ENCODE assay signal across 10 cellular contexts in the genomic region with DNA sequence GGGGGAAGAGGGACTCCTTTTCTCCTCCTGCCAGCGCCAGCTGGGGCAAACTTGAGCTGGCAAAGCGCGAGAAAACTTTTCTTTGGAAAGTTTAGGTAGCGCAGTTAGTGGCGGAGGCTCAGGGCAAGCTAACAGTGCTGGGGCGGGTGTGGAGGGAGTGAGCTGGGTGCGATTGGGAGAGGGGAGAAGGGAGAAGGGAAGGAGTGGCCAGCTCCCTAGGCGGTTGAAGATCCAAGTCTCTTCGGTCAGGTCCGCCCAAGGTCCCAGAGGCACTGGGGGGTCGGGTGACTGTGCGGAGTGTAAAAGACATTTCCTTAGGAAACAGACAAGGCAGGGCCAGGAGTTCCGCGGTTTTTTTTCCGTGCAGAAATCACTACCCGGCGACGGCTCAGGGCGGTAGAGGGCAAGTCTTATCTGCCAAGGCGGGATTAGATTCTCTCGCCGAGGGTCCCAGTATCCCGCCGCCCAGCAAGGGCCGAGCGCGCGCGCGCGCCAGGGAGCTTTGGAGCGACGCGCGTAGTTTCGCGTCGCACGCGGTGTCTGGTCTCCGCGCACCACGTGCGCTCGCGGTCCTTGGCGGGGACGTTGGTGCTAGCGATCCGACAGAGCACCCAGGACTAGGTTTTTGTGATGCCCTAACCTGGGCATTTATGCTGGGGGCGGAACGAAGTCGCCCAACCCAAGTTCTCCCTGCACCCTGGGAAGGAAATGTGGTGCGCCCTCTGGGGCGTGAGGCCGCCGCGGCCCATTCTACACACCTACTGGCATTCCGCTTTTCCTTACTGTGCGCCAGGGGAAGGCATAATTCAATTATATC. TPM values are rescaled to one million over a fixed set of nuclear protein-coding genes. Genes with fewer than 3 reads are reported as not detected.
DNase-seq lines count a peak whose midpoint lies in the region; ATAC-seq and TF ChIP-seq lines count a peak whose summit lies in the region.
"Had no signal": no experiment of that assay in that cellular context is flagged by ENCODE, and none has a peak within 500 bp of the region (broad histone marks: within the 10 kb centered on the region; RNA-seq: fewer than 3 reads in every experiment).

No MANE protein-coding gene starts in this region.

- H3K36me3 ChIP-seq in GM23338 (ENCODE audit: insufficient read depth), result peaks cover 5% of the 10 kb centered on the region; the same call in 1 of the 2 replicates
- H3K36me3 ChIP-seq in breast epithelium, result no peaks in the 10 kb centered on the region
- no peaks in the 10 kb centered on the region for H3K36me3 ChIP-seq in iPS-20b (ENCODE audit: insufficient read depth, low read depth, low read length)

- no peaks in the 10 kb centered on the region for H3K79me2 ChIP-seq in GM23338 (replicated peaks; ENCODE audit: insufficient read depth)

- peak overlapping the region; percentile 60; the same call in 1 of the 2 replicates for H3K9ac ChIP-seq in iPS-20b (ENCODE audit: low read depth, low read length)

- H3K4me3 ChIP-seq in GM23338, result peak overlapping the region; percentile 88
- peak overlapping the region; percentile 55 to 70 (median 55) for H3K4me3 ChIP-seq in breast epithelium
- H3K4me3 ChIP-seq in iPS-20b (ENCODE audit: low read length), result peak overlapping the region; percentile 78
- peak overlapping the region; percentile 46 for H3K4me3 ChIP-seq in skeletal muscle cell (ENCODE audit: low read depth, low read length)

- H3K4me3 Mint-ChIP-seq in GM23338, result no peak overlapping the region
- no peak overlapping the region for H3K4me3 Mint-ChIP-seq in activated CD4-positive, alpha-beta memory T cell treated with anti-CD3 and anti-CD28 coated beads, Interleukin-2, amount 10 ng/mL, durations not matched to agents 7 days and 5 days
- H3K4me3 Mint-ChIP-seq: dendritic cell treated with granulocyte-macrophage colony-stimulating factor and Interleukin-4, amounts not matched to agents 40 ng/mL and 50 ng/mL, for 4 days had no signal

- peaks cover 14% of the 10 kb centered on the region for H3F3A ChIP-seq in GM23338 (replicated peaks; ENCODE audit: low read depth)

- intact Hi-C loops in breast epithelium (cut with DNase I; ENCODE audit: low total_unique reads), result loop anchor here (10.0 kb wide), 1 partner anchor 913 kb away; no protein-coding TSS in a partner anchor

- H3K4me1 ChIP-seq in GM23338 (ENCODE audit: insufficient read depth), result peaks cover 68% of the 10 kb centered on the region
- H3K4me1 ChIP-seq in breast epithelium, result no peaks in the 10 kb centered on the region
- peaks cover 30% of the 10 kb centered on the region for H3K4me1 ChIP-seq in iPS-20b (ENCODE audit: insufficient read depth, low read length)

- peak; percentile 24 for ATAC-seq in GM23338

- TF ChIP-seq POLR2A in breast epithelium (IDR thresholded peaks at IDR 0.05), result peak; percentile 21

- no peak overlapping the region for H3K27ac ChIP-seq in GM23338 (ENCODE audit: low read depth)
- peak overlapping the region; percentile 92 to 95 for H3K27ac ChIP-seq in breast epithelium
- no peak overlapping the region for H3K27ac ChIP-seq in iPS-20b (ENCODE audit: low read length)

- H3K27me3 Mint-ChIP-seq in GM23338 (ENCODE audit: insufficient read depth, low read depth, poor library complexity), result peaks cover 76% of the 10 kb centered on the region
- H3K27me3 Mint-ChIP-seq in activated CD4-positive, alpha-beta memory T cell treated with anti-CD3 and anti-CD28 coated beads, Interleukin-2, amount 10 ng/mL, durations not matched to agents 7 days and 5 days, result peaks cover 48% of the 10 kb centered on the region

- no peaks in the 10 kb centered on the region for H3K9me3 ChIP-seq in breast epithelium
- H3K9me3 ChIP-seq in iPS-20b (ENCODE audit: insufficient read depth, low read depth, low read length), result no peaks in the 10 kb centered on the region

- H3K9me2 ChIP-seq in GM23338 (ENCODE audit: insufficient read depth), result no peaks in the 10 kb centered on the region

- no peaks in the 10 kb centered on the region for H3K9me3 Mint-ChIP-seq in GM23338
- H3K9me3 Mint-ChIP-seq in activated CD4-positive, alpha-beta memory T cell treated with anti-CD3 and anti-CD28 coated beads, Interleukin-2, amount 10 ng/mL, durations not matched to agents 7 days and 5 days, result no peaks in the 10 kb centered on the region
- H3K9me3 Mint-ChIP-seq: dendritic cell treated with granulocyte-macrophage colony-stimulating factor and Interleukin-4, amounts not matched to agents 40 ng/mL and 50 ng/mL, for 4 days had no signal

- DNase-seq in GM23338 (ENCODE audit: low spot score) (peak; percentile 76), breast epithelium (ENCODE audit: low spot score in 2 of 2) (peak in 1 of 2 donors; percentile 76), skeletal muscle cell (ENCODE audit: low read depth) (no peak), occipital lobe (lab: John Stamatoyannopoulos, UW) (no peak), NCI-H2171 (lab: John Stamatoyannopoulos, UW) (no peak)
- no peak for DNase-seq in activated CD4-positive, alpha-beta memory T cell treated with anti-CD3 and anti-CD28 coated beads, Interleukin-2, amount 10 ng/mL, durations not matched to agents 7 days and 5 days
- no peak for DNase-seq in activated naive CD4-positive, alpha-beta T cell treated with Interleukin-2 at 50 U/mL for 16 hours
- DNase-seq: NK-92 treated with Interleukin-12 subunit alpha and Interleukin-12 subunit beta, amount 100 ng/mL, for 24 hours had no signal

- POLR2A ChIA-PET in activated CD4-positive, alpha-beta memory T cell treated with anti-CD3 and anti-CD28 coated beads, Interleukin-2, amount 10 ng/mL, durations not matched to agents 7 days and 5 days (lab: Charles Lee), result no interaction called here

- no peak overlapping the region for H3K27ac Mint-ChIP-seq in GM23338
- H3K27ac Mint-ChIP-seq in activated CD4-positive, alpha-beta memory T cell treated with anti-CD3 and anti-CD28 coated beads, Interleukin-2, amount 10 ng/mL, durations not matched to agents 7 days and 5 days, result no peak overlapping the region
- H3K27ac Mint-ChIP-seq: dendritic cell treated with granulocyte-macrophage colony-stimulating factor and Interleukin-4, amounts not matched to agents 40 ng/mL and 50 ng/mL, for 4 days had no signal

- peak overlapping the region; percentile 100 for H3K4me2 ChIP-seq in GM23338

- no peaks in the 10 kb centered on the region for H3K36me3 Mint-ChIP-seq in GM23338 (ENCODE audit: low read depth)
- no peaks in the 10 kb centered on the region for H3K36me3 Mint-ChIP-seq in activated CD4-positive, alpha-beta memory T cell treated with anti-CD3 and anti-CD28 coated beads, Interleukin-2, amount 10 ng/mL, durations not matched to agents 7 days and 5 days (ENCODE audit: low read depth)

- H3K27me3 ChIP-seq in GM23338 (ENCODE audit: insufficient read depth) (peaks cover 98% of the 10 kb centered on the region), breast epithelium (peaks cover 0 to 34% of the 10 kb centered on the region in 2 donors), iPS-20b (ENCODE audit: insufficient read depth, low read length) (peaks cover 100% of the 10 kb centered on the region)

- H3K4me1 Mint-ChIP-seq in GM23338, result peaks cover 37% of the 10 kb centered on the region
- H3K4me1 Mint-ChIP-seq in activated CD4-positive, alpha-beta memory T cell treated with anti-CD3 and anti-CD28 coated beads, Interleukin-2, amount 10 ng/mL, durations not matched to agents 7 days and 5 days, result no peaks in the 10 kb centered on the region

- H2AFZ ChIP-seq in GM23338, result peak overlapping the region; percentile 90

- CTCF ChIA-PET in activated CD4-positive, alpha-beta memory T cell treated with anti-CD3 and anti-CD28 coated beads, Interleukin-2, amount 10 ng/mL, durations not matched to agents 7 days and 5 days (lab: Charles Lee), result no interaction called here

- no peaks in the 10 kb centered on the region for H4K20me1 ChIP-seq in GM23338 (replicated peaks; ENCODE audit: insufficient read depth)

- TF ChIP-seq CTCF in GM23338 (conservative IDR thresholded peaks at IDR 0.05; ENCODE audit: low read depth in 2 of 2) (peak in 1 of 2 experiments; percentile 26; a peak in 2 of 4 replicates), breast epithelium (IDR thresholded peaks at IDR 0.05) (no peak)

TF ChIP-seq in GM23338, 12 proteins besides CTCF, POLR2A, EP300 and RAD21:
- peak; percentile 29 for TF ChIP-seq EZH2phosphoT487 (IDR thresholded peaks at IDR 0.05; ENCODE audit: unreplicated experiment)
- no peak for TF ChIP-seq NANOG (IDR thresholded peaks at IDR 0.05; ENCODE audit: borderline replicate concordance)

RNA-seq across cellular contexts. Expression of a gene that starts 33.7 kb away (rescaled TPM):
- 2.6 and 4.7 TPM in 2 replicates for total RNA-seq in GM23338 (2014; rRNA removed; shearing (Covaris generic))
- 2.4 and 3.9 TPM in 2 replicates for polyA plus RNA-seq in GM23338 (2016; fragmentation: Nextera tagmentation; extraction: Ambion mirVana)
- 100 to 1,000 TPM in 2 of 3 donors, 10 to 100 TPM in 1; 95.2 to 237 (median 105) TPM for total RNA-seq in breast epithelium
- total RNA-seq in occipital lobe, result 159 TPM
- total RNA-seq in activated CD4-positive, alpha-beta memory T cell treated with anti-CD3 and anti-CD28 coated beads, Interleukin-2, amount 10 ng/mL, durations not matched to agents 7 days and 5 days, result not detected

Comparison
In these comparisons a context has a peak if more than half of its experiments do, and no peak if none do; other contexts are left out.
1. H3K27ac ChIP-seq: peak in breast epithelium (2 of 2); none in GM23338 (single experiment) and iPS-20b (single experiment).
2. RNA of a gene that starts 33.7 kb away (total RNA-seq): 159 TPM in occipital lobe (single experiment) and 95.2 to 237 TPM in breast epithelium; 2.6 to 4.7 TPM in GM23338 and not detected in activated CD4-positive, alpha-beta memory T cell treated with anti-CD3 and anti-CD28 coated beads, Interleukin-2, amount 10 ng/mL, durations not matched to agents 7 days and 5 days; every median in the first group is over 10 times any median in the second.
3. Peak in every context shown above with its lines, with median percentiles within 50 percentile points of each other: H3K4me3 ChIP-seq.